ENCODE assay signal across 14 cellular contexts in genomic region chr20:47736570-47737152, GRCh38. TPM values are rescaled to one million over a fixed set of nuclear protein-coding genes. Genes with fewer than 3 reads are reported as not detected.
DNase-seq lines count a peak whose midpoint lies in the region; ATAC-seq and TF ChIP-seq lines count a peak whose summit lies in the region.
"Had no signal": no experiment of that assay in that cellular context is flagged by ENCODE, and none has a peak within 500 bp of the region (broad histone marks: within the 10 kb centered on the region; RNA-seq: fewer than 3 reads in every experiment).

No MANE protein-coding gene starts in this region.

- no peak for TF ChIP-seq POLR2A in stomach (IDR thresholded peaks at IDR 0.05)

- H3F3A ChIP-seq in MM.1S (ENCODE audit: insufficient read depth, low read length), result no peaks in the 10 kb centered on the region

- peaks cover 84% of the 10 kb centered on the region for H3K4me1 Mint-ChIP-seq in CD14-positive monocyte
- peaks cover 79% of the 10 kb centered on the region for H3K4me1 Mint-ChIP-seq in dendritic cell treated with granulocyte-macrophage colony-stimulating factor and Interleukin-4, amounts not matched to agents 40 ng/mL and 50 ng/mL, for 4 days (ENCODE audit: low read depth)
- H3K4me1 Mint-ChIP-seq: CD8-positive, alpha-beta memory T cell had no signal

- peaks cover 77 to 88% of the 10 kb centered on the region in 2 donors for H3K36me3 Mint-ChIP-seq in CD14-positive monocyte
- peaks cover 93% of the 10 kb centered on the region for H3K36me3 Mint-ChIP-seq in dendritic cell treated with granulocyte-macrophage colony-stimulating factor and Interleukin-4, amounts not matched to agents 40 ng/mL and 50 ng/mL, for 4 days (ENCODE audit: low read depth)
- H3K36me3 Mint-ChIP-seq: CD8-positive, alpha-beta memory T cell had no signal

- peak overlapping the region in 6 of 11 experiments; percentile 13 to 64 (median 40); a peak in 9 of 22 replicates for H3K27ac ChIP-seq in BLaER1 treated with 17β-estradiol and CSF1 and Interleukin-3, amounts not matched to agents 10 nM and 100 nM
- H3K27ac ChIP-seq in neutrophil (peak overlapping the region; percentile 96), MM.1S (ENCODE audit: low read length) (no peak overlapping the region), stomach (no peak overlapping the region)
- H3K27ac ChIP-seq: A549 had no signal

- H3K9me3 ChIP-seq in BLaER1 treated with 17β-estradiol and CSF1 and Interleukin-3, amounts not matched to agents 10 nM and 100 nM (replicated peaks in 1 of 11), result peaks cover 0 to 46% (median 6%) of the 10 kb centered on the region in 11 experiments; a peak in 13 of 22 replicates
- H3K9me3 ChIP-seq in neutrophil (no peaks in the 10 kb centered on the region), MM.1S (replicated peaks; ENCODE audit: insufficient read depth, low read length) (no peaks in the 10 kb centered on the region), stomach (no peaks in the 10 kb centered on the region)
- H3K9me3 ChIP-seq: BE2C, Caco-2 had no signal

- peak overlapping the region; percentile 89 to 98 (median 96) for H3K27ac Mint-ChIP-seq in CD14-positive monocyte
- peak overlapping the region; percentile 51 for H3K27ac Mint-ChIP-seq in dendritic cell treated with granulocyte-macrophage colony-stimulating factor and Interleukin-4, amounts not matched to agents 40 ng/mL and 50 ng/mL, for 4 days
- H3K27ac Mint-ChIP-seq: CD8-positive, alpha-beta memory T cell had no signal

- H3K4me2 ChIP-seq in BLaER1 treated with 17β-estradiol and CSF1 and Interleukin-3, amounts not matched to agents 10 nM and 100 nM, result peak overlapping the region in 7 of 11 experiments; percentile 49 to 69 (median 61); a peak in 13 of 22 replicates
- no peak overlapping the region for H3K4me2 ChIP-seq in MM.1S (ENCODE audit: low read depth, low read length)
- H3K4me2 ChIP-seq: A549 had no signal

- peaks cover 6 to 56% (median 29%) of the 10 kb centered on the region in 10 experiments for H3K4me1 ChIP-seq in BLaER1 treated with 17β-estradiol and CSF1 and Interleukin-3, amounts not matched to agents 10 nM and 100 nM
- H3K4me1 ChIP-seq in neutrophil (ENCODE audit: control insufficient read depth in 1 of 2, insufficient read depth in 1 of 2, low read depth in 1 of 2, low read length in 1 of 2) (peaks cover 90 to 99% of the 10 kb centered on the region in 2 experiments), MM.1S (ENCODE audit: low read length) (no peaks in the 10 kb centered on the region), stomach (peaks cover 0 to 5% (median 0%) of the 10 kb centered on the region in 4 donors)
- H3K4me1 ChIP-seq: BE2C, Caco-2 had no signal

- no peak overlapping the region for H3K9ac ChIP-seq in BLaER1 treated with 17β-estradiol and CSF1 and Interleukin-3, amounts not matched to agents 10 nM and 100 nM
- H3K9ac ChIP-seq in MM.1S (ENCODE audit: low read length), result no peak overlapping the region

- no peak overlapping the region for H3K4me3 ChIP-seq in BLaER1 treated with 17β-estradiol and CSF1 and Interleukin-3, amounts not matched to agents 10 nM and 100 nM
- H3K4me3 ChIP-seq in neutrophil (ENCODE audit: low read depth in 1 of 2, low read length in 1 of 2) (peak overlapping the region; percentile 32 to 33), MM.1S (ENCODE audit: low read length) (no peak overlapping the region), stomach (no peak overlapping the region)
- H3K4me3 ChIP-seq: A549 had no signal

- intact Hi-C loops in CD14-positive monocyte (cut with micrococcal nuclease) (no loop called here), stomach (cut with DNase I; ENCODE audit: low total_unique reads) (no loop called here)
- intact Hi-C loops in dendritic cell treated with granulocyte-macrophage colony-stimulating factor and Interleukin-4, amounts not matched to agents 40 ng/mL and 50 ng/mL, for 4 days (cut with micrococcal nuclease), result no loop called here

- 93 to 96% (median 95%) methylated on average over 26 of the region's 26 CpGs for WGBS in stomach, 5 donors

- H3K27me3 ChIP-seq in BLaER1 treated with 17β-estradiol and CSF1 and Interleukin-3, amounts not matched to agents 10 nM and 100 nM, result no peaks in the 10 kb centered on the region
- H3K27me3 ChIP-seq in neutrophil, result no peaks in the 10 kb centered on the region
- H3K27me3 ChIP-seq in MM.1S (replicated peaks; ENCODE audit: insufficient read depth, low read length), result no peaks in the 10 kb centered on the region
- no peaks in the 10 kb centered on the region for H3K27me3 ChIP-seq in stomach
- H3K27me3 ChIP-seq: BE2C had no signal

- no peak for TF ChIP-seq EP300 in stomach (IDR thresholded peaks at IDR 0.05)

- H3K9me3 Mint-ChIP-seq in CD14-positive monocyte, result peaks cover 0 to 8% (median 2%) of the 10 kb centered on the region in 7 donors
- no peaks in the 10 kb centered on the region for H3K9me3 Mint-ChIP-seq in dendritic cell treated with granulocyte-macrophage colony-stimulating factor and Interleukin-4, amounts not matched to agents 40 ng/mL and 50 ng/mL, for 4 days

- TF ChIP-seq CTCF in CD14-positive monocyte (IDR thresholded peaks at IDR 0.05) (no peak), neutrophil (IDR thresholded peaks at IDR 0.05) (no peak), MM.1S (IDR thresholded peaks at IDR 0.05; ENCODE audit: low read length) (no peak), stomach (IDR thresholded peaks at IDR 0.05) (no peak)

- no peak for ATAC-seq in HG03108 (IDR thresholded peaks at IDR 0.05; ENCODE audit: unreplicated experiment)
- ATAC-seq: A549, HCT116 had no signal

- no peaks in the 10 kb centered on the region for H4K20me1 ChIP-seq in BLaER1 treated with 17β-estradiol and CSF1 and Interleukin-3, amounts not matched to agents 10 nM and 100 nM
- peaks cover 6% of the 10 kb centered on the region; the same call in 1 of the 2 replicates for H4K20me1 ChIP-seq in MM.1S (ENCODE audit: insufficient read depth, low read length)

- no peaks in the 10 kb centered on the region for H3K27me3 Mint-ChIP-seq in CD14-positive monocyte (ENCODE audit: low read depth in 3 of 3)
- no peaks in the 10 kb centered on the region for H3K27me3 Mint-ChIP-seq in dendritic cell treated with granulocyte-macrophage colony-stimulating factor and Interleukin-4, amounts not matched to agents 40 ng/mL and 50 ng/mL, for 4 days

- DNase-seq in CD14-positive monocyte (ENCODE audit: low spot score) (no peak), NCI-H1417 treated with DMSO at 0.1 percent for 48 hours (lab: John Stamatoyannopoulos, UW) (no peak), MM.1S (no peak), stomach (no peak)
- DNase-seq: BE2C; Caco-2; CD8-positive, alpha-beta memory T cell; GF-D8 had no signal

- no peak overlapping the region for H3K4me3 Mint-ChIP-seq in CD14-positive monocyte
- no peak overlapping the region for H3K4me3 Mint-ChIP-seq in dendritic cell treated with granulocyte-macrophage colony-stimulating factor and Interleukin-4, amounts not matched to agents 40 ng/mL and 50 ng/mL, for 4 days

- no peak overlapping the region for H2AFZ ChIP-seq in MM.1S (ENCODE audit: low read length)

- no peaks in the 10 kb centered on the region for H3K9me2 ChIP-seq in MM.1S (replicated peaks; ENCODE audit: insufficient read depth, low read length)

- peaks cover 96% of the 10 kb centered on the region for H3K79me2 ChIP-seq in MM.1S (ENCODE audit: low read length)

- peaks cover 0 to 60% (median 0%) of the 10 kb centered on the region in 11 experiments; a peak in 6 of 22 replicates for H3K36me3 ChIP-seq in BLaER1 treated with 17β-estradiol and CSF1 and Interleukin-3, amounts not matched to agents 10 nM and 100 nM
- H3K36me3 ChIP-seq in neutrophil (peaks cover 16% of the 10 kb centered on the region), MM.1S (replicated peaks; ENCODE audit: insufficient read depth, low read length) (no peaks in the 10 kb centered on the region; the same call in 1 of the 2 replicates), stomach (peaks cover 0 to 22% (median 10%) of the 10 kb centered on the region in 4 donors)

RNA-seq across cellular contexts. Expression of gene SULF2, which starts 48.6 kb away (rescaled TPM):
- polyA plus RNA-seq in CD14-positive monocyte (10 to 100 TPM; 60.3 to 75.5 TPM), stomach (10 to 100 TPM in 1 of 3 donors, 1 to 10 TPM in 2; 9.0 to 62.9 (median 9.1) TPM)
- total RNA-seq in stomach, result 100 to 1,000 TPM in 2 of 5 donors, 10 to 100 TPM in 3; 21.0 to 226 (median 29.9) TPM

Comparison
In these comparisons a context has a peak if more than half of its experiments do, and no peak if none do; other contexts are left out.
1. H3K27ac ChIP-seq: peak in BLaER1 treated with 17β-estradiol and CSF1 and Interleukin-3, amounts not matched to agents 10 nM and 100 nM (6 of 11) and neutrophil (single experiment); none in MM.1S (single experiment) and stomach (0 of 5).
2. H3K4me3 ChIP-seq: peak in neutrophil (2 of 2); none in BLaER1 treated with 17β-estradiol and CSF1 and Interleukin-3, amounts not matched to agents 10 nM and 100 nM (0 of 10), MM.1S (single experiment) and stomach (0 of 4).